Comparison of ENCODE assay signal across 9 cellular contexts in the genomic region with DNA sequence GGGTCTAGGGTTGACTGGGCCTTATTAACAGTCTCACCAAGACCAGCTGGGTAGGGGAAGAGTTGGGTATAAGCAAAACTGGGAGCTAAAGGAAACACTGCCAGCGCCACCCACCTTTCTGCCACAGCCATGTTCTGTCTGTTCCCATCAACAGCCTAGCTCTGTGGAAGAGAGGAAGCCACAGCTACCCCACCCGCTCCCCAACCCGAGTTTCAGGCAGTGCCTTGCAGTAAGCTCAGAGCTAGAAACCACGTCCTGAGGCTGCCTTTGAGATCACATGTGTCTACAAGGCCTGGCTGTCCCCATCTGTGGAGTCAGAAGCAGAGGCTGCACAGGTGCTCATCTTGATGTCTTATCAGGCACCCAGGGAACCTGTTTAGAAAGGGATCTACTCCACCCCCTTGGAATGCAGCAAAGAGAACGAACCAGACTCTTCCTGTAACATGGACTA. TPM values are rescaled to one million over a fixed set of nuclear protein-coding genes. Genes with fewer than 3 reads are reported as not detected.
DNase-seq lines count a peak whose midpoint lies in the region; ATAC-seq and TF ChIP-seq lines count a peak whose summit lies in the region.
"Had no signal": no experiment of that assay in that cellular context is flagged by ENCODE, and none has a peak within 500 bp of the region (broad histone marks: within the 10 kb centered on the region; RNA-seq: fewer than 3 reads in every experiment).

No MANE protein-coding gene starts in this region.

- H3K36me3 Mint-ChIP-seq in stimulated activated memory B cell treated with anti-CD40 and anti-IgM and Interleukin-4, amounts not matched to agents 10 μg/mL and 1 μg/mL and 100 μg/mL, for 72 hours = peaks cover 57% of the 10 kb centered on the region

- peaks cover 3% of the 10 kb centered on the region for H3K4me1 ChIP-seq in foreskin keratinocyte

- TF ChIP-seq CTCF in foreskin keratinocyte (conservative IDR thresholded peaks at IDR 0.05) = no peak

- peak; percentile 52 for DNase-seq in NCI-H82 (lab: John Stamatoyannopoulos, UW)
- DNase-seq in NCI-H82 treated with DMSO at 0.1 percent for 48 hours (lab: John Stamatoyannopoulos, UW; ENCODE audit: unreplicated experiment) = no peak
- peak; percentile 30 for DNase-seq in T-helper 9 cell
- no peak for DNase-seq in foreskin keratinocyte
- DNase-seq in COLO668 (lab: John Stamatoyannopoulos, UW; ENCODE audit: unreplicated experiment) = no peak
- no peak for DNase-seq in NCI-H146 (lab: John Stamatoyannopoulos, UW)
- DNase-seq: stimulated activated CD4-positive, alpha-beta T cell treated with anti-CD3 and anti-CD28 coated beads, Interleukin-4, amount 100 ng/mL, for 24 hours had no signal

- H3K27me3 ChIP-seq in foreskin keratinocyte = no peaks in the 10 kb centered on the region

- ATAC-seq in foreskin keratinocyte (peak; percentile 14), GM18517 (IDR thresholded peaks at IDR 0.05; ENCODE audit: unreplicated experiment) (no peak)
- peak; percentile 42 for ATAC-seq in stimulated activated memory B cell treated with anti-CD40 and anti-IgM and Interleukin-4, amounts not matched to agents 10 μg/mL and 1 μg/mL and 100 μg/mL, for 72 hours

- peak overlapping the region; percentile 40 for H3K27ac Mint-ChIP-seq in stimulated activated memory B cell treated with anti-CD40 and anti-IgM and Interleukin-4, amounts not matched to agents 10 μg/mL and 1 μg/mL and 100 μg/mL, for 72 hours

- H3K27ac ChIP-seq in foreskin keratinocyte = no peak overlapping the region

- peaks cover 9% of the 10 kb centered on the region for H3K4me1 Mint-ChIP-seq in stimulated activated memory B cell treated with anti-CD40 and anti-IgM and Interleukin-4, amounts not matched to agents 10 μg/mL and 1 μg/mL and 100 μg/mL, for 72 hours

- no peak overlapping the region for H3K4me3 Mint-ChIP-seq in stimulated activated memory B cell treated with anti-CD40 and anti-IgM and Interleukin-4, amounts not matched to agents 10 μg/mL and 1 μg/mL and 100 μg/mL, for 72 hours

- no peaks in the 10 kb centered on the region for H3K27me3 Mint-ChIP-seq in stimulated activated memory B cell treated with anti-CD40 and anti-IgM and Interleukin-4, amounts not matched to agents 10 μg/mL and 1 μg/mL and 100 μg/mL, for 72 hours

- H3K9me3 Mint-ChIP-seq in stimulated activated memory B cell treated with anti-CD40 and anti-IgM and Interleukin-4, amounts not matched to agents 10 μg/mL and 1 μg/mL and 100 μg/mL, for 72 hours = no peaks in the 10 kb centered on the region

RNA-seq across cellular contexts. Expression of a gene that starts 15.3 kb away (rescaled TPM):
- total RNA-seq in foreskin keratinocyte = 374 and 433 TPM in 2 replicates
- 130 and 170 TPM in 2 replicates for polyA plus RNA-seq in foreskin keratinocyte

RNA-seq across cellular contexts. Expression of a gene that starts 57.8 kb away (rescaled TPM):
- 27.4 and 29.3 TPM in 2 replicates for total RNA-seq in foreskin keratinocyte
- 20.5 and 22.7 TPM in 2 replicates for polyA plus RNA-seq in foreskin keratinocyte

Comparison
In these comparisons a context has a peak if more than half of its experiments do, and no peak if none do; other contexts are left out.
1. DNase-seq: peak in NCI-H82 (single experiment) and T-helper 9 cell (single experiment); none in NCI-H82 treated with DMSO at 0.1 percent for 48 hours (single experiment), foreskin keratinocyte (0 of 2), COLO668 (single experiment) and NCI-H146 (single experiment).